ENCODE assay signal across 27 cellular contexts in genomic region chr9:72906810-72907209, GRCh38.
"Had no signal": no experiment of that assay in that cellular context is flagged by ENCODE, and none has a peak within 500 bp of the region (broad histone marks: within the 10 kb centered on the region; RNA-seq: fewer than 3 reads in every experiment).

No MANE protein-coding gene starts in this region.

- H3K27ac ChIP-seq: colonic mucosa, coronary artery, dorsolateral prefrontal cortex, epithelial cell of prostate, esophagus muscularis mucosa, esophagus squamous epithelium, gastrocnemius medialis, gastroesophageal sphincter had no signal

- H3K4me3 Mint-ChIP-seq: effector memory CD8-positive, alpha-beta T cell; endodermal cell had no signal

- H3K27me3 ChIP-seq: colonic mucosa, dorsolateral prefrontal cortex, esophagus muscularis mucosa, esophagus squamous epithelium, foreskin keratinocyte, gastrocnemius medialis, gastroesophageal sphincter, heart left ventricle, heart right ventricle had no signal

- H3K27me3 Mint-ChIP-seq: effector memory CD8-positive, alpha-beta T cell had no signal

- H3K27ac Mint-ChIP-seq: effector memory CD8-positive, alpha-beta T cell; endodermal cell had no signal

- H3K9me3 Mint-ChIP-seq: effector memory CD8-positive, alpha-beta T cell; endodermal cell had no signal

- H3K36me3 ChIP-seq: colonic mucosa, esophagus squamous epithelium, gastrocnemius medialis, gastroesophageal sphincter, heart right ventricle had no signal

- DNase-seq: colonic mucosa; cortex of kidney; dorsolateral prefrontal cortex; effector CD4-positive, alpha-beta T cell; effector CD8-positive, alpha-beta T cell; effector memory CD4-positive, alpha-beta T cell; effector memory CD8-positive, alpha-beta T cell; endodermal cell; erythroblast; esophagus squamous epithelium; foreskin fibroblast; foreskin keratinocyte; foreskin melanocyte; gastrocnemius medialis; glutamatergic neuron; head of caudate nucleus; heart left ventricle; heart right ventricle had no signal

- H3K4me1 ChIP-seq: colonic mucosa, esophagus squamous epithelium, foreskin keratinocyte, gastrocnemius medialis had no signal

- H3K4me1 Mint-ChIP-seq: endodermal cell had no signal

- FAIRE-seq: colon, endometrium, endothelial cell of umbilical vein, frontal cortex had no signal

- ATAC-seq: effector memory CD8-positive, alpha-beta T cell; esophagus mucosa; foreskin keratinocyte; gastrocnemius medialis; gastroesophageal sphincter; heart left ventricle; heart right ventricle had no signal

- H3K4me3 ChIP-seq: colonic mucosa, coronary artery, dorsolateral prefrontal cortex, esophagus muscularis mucosa, esophagus squamous epithelium, gastrocnemius medialis, gastroesophageal sphincter, heart left ventricle, heart right ventricle had no signal

- H3K9me3 ChIP-seq: colonic mucosa, esophagus muscularis mucosa, esophagus squamous epithelium, gastrocnemius medialis, gastroesophageal sphincter, heart left ventricle, heart right ventricle had no signal
